ENCODE assay signal across 12 cellular contexts in genomic region chr2:41879367-41879871, GRCh38.
DNase-seq lines count a peak whose midpoint lies in the region; ATAC-seq and TF ChIP-seq lines count a peak whose summit lies in the region.
"Had no signal": no experiment of that assay in that cellular context is flagged by ENCODE, and none has a peak within 500 bp of the region (broad histone marks: within the 10 kb centered on the region; RNA-seq: fewer than 3 reads in every experiment).

No MANE protein-coding gene starts in this region.

- no peak for DNase-seq in stimulated activated naive CD8-positive, alpha-beta T cell treated with anti-CD3 and anti-CD28 coated beads, Interleukin-15, amount 100 ng/mL, for 72 hours
- DNase-seq in stimulated activated naive CD8-positive, alpha-beta T cell treated with anti-CD3 and anti-CD28 coated beads, Interleukin-15, Interleukin-2, amounts not matched to agents 100 U/mL and 50 U/mL, for 24 hours = no peak
- DNase-seq in UCSD-AML1 (lab: John Stamatoyannopoulos, UW; ENCODE audit: unreplicated experiment) = peak; percentile 23
- DNase-seq in mesothelial cell of epicardium (ENCODE audit: low spot score in 2 of 2, unreplicated experiment in 2 of 2) = no peak
- no peak for DNase-seq in aorta
- DNase-seq in MG63 = no peak
- DNase-seq in WERI-Rb-1 = no peak
- DNase-seq: kidney glomerular epithelial cell; stimulated activated CD4-positive, alpha-beta T cell treated with anti-CD3 and anti-CD28 coated beads, Interleukin-15, amount 100 ng/mL, for 24 hours; tibial artery had no signal

- H3K9me3 ChIP-seq in aorta (ENCODE audit: control insufficient read depth, low read length) = no peaks in the 10 kb centered on the region
- no peaks in the 10 kb centered on the region for H3K9me3 ChIP-seq in MG63
- no peaks in the 10 kb centered on the region for H3K9me3 ChIP-seq in WERI-Rb-1 (ENCODE audit: severe bottlenecking)
- H3K9me3 ChIP-seq: tibial artery had no signal

- TF ChIP-seq CTCF in mesothelial cell of epicardium (IDR thresholded peaks at IDR 0.05; ENCODE audit: unreplicated experiment) = no peak
- TF ChIP-seq CTCF in WERI-Rb-1 (IDR thresholded peaks at IDR 0.05; ENCODE audit: low read depth, low read length) = no peak

- peak; percentile 48 for ATAC-seq in stimulated activated naive CD8-positive, alpha-beta T cell treated with anti-CD3 and anti-CD28 coated beads, Interleukin-15, amount 100 ng/mL, for 72 hours
- ATAC-seq in stimulated activated naive CD8-positive, alpha-beta T cell treated with anti-CD3 and anti-CD28 coated beads, Interleukin-15, Interleukin-2, amounts not matched to agents 100 U/mL and 50 U/mL, for 24 hours = no peak
- peak; percentile 47 for ATAC-seq in aorta (ENCODE audit: low FRiP score)
- no peak for ATAC-seq in HG03139 (IDR thresholded peaks at IDR 0.05; ENCODE audit: unreplicated experiment)
- ATAC-seq: K562 had no signal

- no peaks in the 10 kb centered on the region for H3K4me1 Mint-ChIP-seq in stimulated activated naive CD8-positive, alpha-beta T cell treated with anti-CD3 and anti-CD28 coated beads, Interleukin-15, amount 100 ng/mL, for 72 hours
- peaks cover 39% of the 10 kb centered on the region for H3K4me1 Mint-ChIP-seq in mesothelial cell of epicardium

- no peaks in the 10 kb centered on the region for H3K4me1 ChIP-seq in aorta (ENCODE audit: control insufficient read depth in 1 of 2, insufficient read depth in 2 of 2, low read length in 2 of 2)

- H3K27ac ChIP-seq in aorta (ENCODE audit: low read depth in 1 of 2, low read length in 2 of 2) = no peak overlapping the region
- no peak overlapping the region for H3K27ac ChIP-seq in WERI-Rb-1
- H3K27ac ChIP-seq: tibial artery had no signal

- H3K4me3 ChIP-seq in aorta (ENCODE audit: low read length in 2 of 2) (no peak overlapping the region), MG63 (no peak overlapping the region), WERI-Rb-1 (ENCODE audit: low read depth, low read length) (no peak overlapping the region)
- H3K4me3 ChIP-seq: K562, tibial artery had no signal

- no peaks in the 10 kb centered on the region for H3K36me3 Mint-ChIP-seq in mesothelial cell of epicardium

- H3K27me3 Mint-ChIP-seq in stimulated activated naive CD8-positive, alpha-beta T cell treated with anti-CD3 and anti-CD28 coated beads, Interleukin-15, amount 100 ng/mL, for 72 hours = peaks cover 20% of the 10 kb centered on the region
- H3K27me3 Mint-ChIP-seq in mesothelial cell of epicardium (ENCODE audit: low read depth) = no peaks in the 10 kb centered on the region

- no peaks in the 10 kb centered on the region for H3K27me3 ChIP-seq in aorta (ENCODE audit: control insufficient read depth in 1 of 2, insufficient read depth in 2 of 2, low read length in 1 of 2)
- no peaks in the 10 kb centered on the region for H3K27me3 ChIP-seq in MG63
- H3K27me3 ChIP-seq in WERI-Rb-1 (ENCODE audit: insufficient read depth, low read depth, severe bottlenecking) = no peaks in the 10 kb centered on the region
- H3K27me3 ChIP-seq: tibial artery had no signal

- H3K4me3 Mint-ChIP-seq in stimulated activated naive CD8-positive, alpha-beta T cell treated with anti-CD3 and anti-CD28 coated beads, Interleukin-15, amount 100 ng/mL, for 72 hours = no peak overlapping the region
- peak overlapping the region; percentile 2 for H3K4me3 Mint-ChIP-seq in mesothelial cell of epicardium

- H3K27ac Mint-ChIP-seq in stimulated activated naive CD8-positive, alpha-beta T cell treated with anti-CD3 and anti-CD28 coated beads, Interleukin-15, amount 100 ng/mL, for 72 hours = no peak overlapping the region
- H3K27ac Mint-ChIP-seq in mesothelial cell of epicardium = peak overlapping the region; percentile 79

- 51 to 52% methylated on average over 8 of the region's 8 CpGs for WGBS in aorta, 2 donors

- intact Hi-C loops in aorta (cut with DNase I) = no loop called here

- H3K36me3 ChIP-seq in aorta (ENCODE audit: control insufficient read depth in 1 of 2, insufficient read depth in 2 of 2, low read length in 1 of 2) (no peaks in the 10 kb centered on the region), MG63 (no peaks in the 10 kb centered on the region), WERI-Rb-1 (no peaks in the 10 kb centered on the region)
- H3K36me3 ChIP-seq: tibial artery had no signal

- no peaks in the 10 kb centered on the region for H3K9me3 Mint-ChIP-seq in stimulated activated naive CD8-positive, alpha-beta T cell treated with anti-CD3 and anti-CD28 coated beads, Interleukin-15, amount 100 ng/mL, for 72 hours
- H3K9me3 Mint-ChIP-seq in mesothelial cell of epicardium = no peaks in the 10 kb centered on the region

Comparison
In these comparisons a context has a peak if more than half of its experiments do, and no peak if none do; other contexts are left out.
1. ATAC-seq: peak in stimulated activated naive CD8-positive, alpha-beta T cell treated with anti-CD3 and anti-CD28 coated beads, Interleukin-15, amount 100 ng/mL, for 72 hours (single experiment) and aorta (single experiment); none in stimulated activated naive CD8-positive, alpha-beta T cell treated with anti-CD3 and anti-CD28 coated beads, Interleukin-15, Interleukin-2, amounts not matched to agents 100 U/mL and 50 U/mL, for 24 hours (single experiment) and HG03139 (single experiment).